Comparison of ENCODE assay signal across 27 cellular contexts in the genomic region with DNA sequence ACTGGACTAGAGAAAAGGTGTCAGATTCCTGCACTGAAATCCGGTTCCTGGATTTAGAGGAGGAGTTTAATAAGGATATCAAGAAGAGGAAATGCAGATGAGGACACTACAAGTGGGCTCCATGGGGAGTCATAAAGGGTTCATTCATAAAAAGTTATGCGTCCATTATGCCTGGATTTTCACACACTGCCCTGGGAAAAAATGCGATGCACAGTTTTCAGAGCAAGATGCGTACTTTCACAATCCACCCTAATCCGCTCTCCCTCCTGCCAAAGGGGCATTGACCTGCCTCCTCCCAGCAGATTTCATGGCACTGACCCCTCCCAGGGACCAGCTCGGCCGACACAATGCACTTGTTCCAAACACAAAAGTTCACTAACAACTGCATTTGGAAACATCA. TPM values are rescaled to one million over a fixed set of nuclear protein-coding genes. Genes with fewer than 3 reads are reported as not detected.
A peak's percentile ranks its signal among the peaks of the same experiment; 100 is the strongest.
DNase-seq lines count a peak whose midpoint lies in the region; ATAC-seq and TF ChIP-seq lines count a peak whose summit lies in the region.
"Had no signal": no experiment of that assay in that cellular context is flagged by ENCODE, and none has a peak within 500 bp of the region (broad histone marks: within the 10 kb centered on the region; RNA-seq: fewer than 3 reads in every experiment).

No MANE protein-coding gene starts in this region.

- no peaks in the 10 kb centered on the region for H3K9me3 ChIP-seq in right lobe of liver
- H3K9me3 ChIP-seq: transverse colon had no signal

- H3K4me1 ChIP-seq in right lobe of liver, result no peaks in the 10 kb centered on the region

- no peaks in the 10 kb centered on the region for H3K27me3 ChIP-seq in right lobe of liver

- no peak for TF ChIP-seq CTCF in right lobe of liver (IDR thresholded peaks at IDR 0.05)

- TF ChIP-seq POLR2A in right lobe of liver (IDR thresholded peaks at IDR 0.05), result no peak

- H3K4me3 ChIP-seq in right lobe of liver, result no peak overlapping the region
- H3K4me3 ChIP-seq: transverse colon had no signal

- DNase-seq in SK-MEL-5 (ENCODE audit: low read depth, low spot score) (peak; percentile 76), foreskin melanocyte (peak; percentile 80), right lobe of liver (peak; percentile 48 to 79 (median 75)), sciatic nerve (ENCODE audit: low spot score) (no peak), HEK293T (ENCODE audit: extremely low spot score) (no peak), NCI-H510A treated with DMSO at 0.1 percent for 48 hours (lab: John Stamatoyannopoulos, UW) (no peak), SHP77 (lab: John Stamatoyannopoulos, UW) (no peak), HuH-7 (ENCODE audit: low spot score) (no peak)
- DNase-seq: activated CD4-positive, alpha-beta memory T cell treated with anti-CD3 and anti-CD28 coated beads for 36 hours; activated CD8-positive, alpha-beta memory T cell treated with anti-CD3 and anti-CD28 coated beads, Interleukin-2, amount 50 U/mL, for 48 hours; activated naive CD8-positive, alpha-beta T cell treated with anti-CD3 and anti-CD28 coated beads, Interleukin-2, amount 10 ng/mL, durations not matched to agents 7 days and 5 days; EL; H9; mesenchymal stem cell; naive B cell; NCI-H1092 treated with DMSO at 0.1 percent for 48 hours; NCI-H187 treated with DMSO at 0.1 percent for 48 hours; NCI-H226; SHP77 treated with DMSO at 0.1 percent for 48 hours; transverse colon had no signal

- intact Hi-C loops in right lobe of liver (cut with DNase I), result no loop called here
- intact Hi-C loops in sciatic nerve (cut with DNase I), result no loop called here

- in situ Hi-C loops in SK-MEL-5 (cut with HindIII; ENCODE audit: low pct_unique_long_range_greater_than_20kb, low sequenced_read_pairs), result no loop called here

- CTCF ChIA-PET in HEK293T (lab: Yijun Ruan, JAX), result interaction anchor here (1.4 kb wide), 1 partner anchor 13 kb away, joined by 3 read pairs; no protein-coding TSS in a partner anchor

- POLR2A ChIA-PET in HEK293T (lab: Yijun Ruan, JAX), result no interaction called here

- ATAC-seq in right lobe of liver (peak; percentile 82 to 94 (median 92)), sciatic nerve (peak; percentile 24)
- ATAC-seq: activated T-helper 17 cell treated with anti-CD3 and anti-CD28 coated beads, Interleukin-2, amount 50 U/mL, for 72 hours had no signal

- H3K27ac ChIP-seq in right lobe of liver, result no peak overlapping the region
- H3K27ac ChIP-seq: transverse colon had no signal

- no peaks in the 10 kb centered on the region for H3K36me3 ChIP-seq in right lobe of liver
- H3K36me3 ChIP-seq: transverse colon had no signal

- WGBS in right lobe of liver (ENCODE audit: insufficient coverage, low coverage, low lambda C conversion rate, missing lambda C conversion rate), result 23% methylated on average over 7 of the region's 7 CpGs

TF ChIP-seq in HEK293T, 16 proteins besides CTCF, POLR2A, EP300 and RAD21:
- TF ChIP-seq, protein P1, sequence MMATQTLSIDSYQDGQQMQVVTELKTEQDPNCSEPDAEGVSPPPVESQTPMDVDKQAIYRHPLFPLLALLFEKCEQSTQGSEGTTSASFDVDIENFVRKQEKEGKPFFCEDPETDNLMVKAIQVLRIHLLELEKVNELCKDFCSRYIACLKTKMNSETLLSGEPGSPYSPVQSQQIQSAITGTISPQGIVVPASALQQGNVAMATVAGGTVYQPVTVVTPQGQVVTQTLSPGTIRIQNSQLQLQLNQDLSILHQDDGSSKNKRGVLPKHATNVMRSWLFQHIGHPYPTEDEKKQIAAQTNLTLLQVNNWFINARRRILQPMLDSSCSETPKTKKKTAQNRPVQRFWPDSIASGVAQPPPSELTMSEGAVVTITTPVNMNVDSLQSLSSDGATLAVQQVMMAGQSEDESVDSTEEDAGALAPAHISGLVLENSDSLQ (IDR thresholded peaks at IDR 0.05), result no peak
- TF ChIP-seq FOXK2 (IDR thresholded peaks at IDR 0.05) (no peak), LEF1 (IDR thresholded peaks at IDR 0.05; ENCODE audit: borderline replicate concordance) (no peak), NFRKB (IDR thresholded peaks at IDR 0.05) (no peak), L3MBTL2 (conservative IDR thresholded peaks at IDR 0.05) (no peak), CTBP1 (IDR thresholded peaks at IDR 0.05; ENCODE audit: borderline replicate concordance) (no peak), SP1 (IDR thresholded peaks at IDR 0.05) (no peak), FOXM1 (IDR thresholded peaks at IDR 0.05; ENCODE audit: borderline replicate concordance) (no peak), SUZ12 (IDR thresholded peaks at IDR 0.05) (no peak), FOXA1 (IDR thresholded peaks at IDR 0.05) (no peak), ZNF384 (IDR thresholded peaks at IDR 0.05) (no peak), TARDBP (IDR thresholded peaks at IDR 0.05) (no peak), ARNT (IDR thresholded peaks at IDR 0.05) (no peak), HDGF (IDR thresholded peaks at IDR 0.05; ENCODE audit: borderline replicate concordance) (no peak), ELF4 (IDR thresholded peaks at IDR 0.05) (no peak), BHLHE40 (IDR thresholded peaks at IDR 0.05; ENCODE audit: borderline replicate concordance) (no peak)

RNA-seq across cellular contexts. Expression of a gene that starts 42.2 kb away (rescaled TPM):
- not detected in 2 replicates for total RNA-seq in SK-MEL-5 (2014; rRNA removed; shearing (Covaris generic))
- not detected in 2 replicates for polyA plus RNA-seq in SK-MEL-5 (2015; cell fraction: cytosol; rRNA removed)
- polyA plus RNA-seq in SK-MEL-5 (2015; cell fraction: nucleus; rRNA removed), result not detected in 2 replicates
- total RNA-seq in right lobe of liver, result not detected
- total RNA-seq in sciatic nerve, result not detected
- total RNA-seq: activated CD4-positive, alpha-beta memory T cell treated with anti-CD3 and anti-CD28 coated beads for 36 hours; activated naive CD8-positive, alpha-beta T cell treated with anti-CD3 and anti-CD28 coated beads, Interleukin-2, amount 10 ng/mL, durations not matched to agents 7 days and 5 days; activated T-helper 17 cell treated with anti-CD3 and anti-CD28 coated beads, Interleukin-2, amount 50 U/mL, for 72 hours; epithelial cell of proximal tubule; fibroblast of villous mesenchyme; H9; LHCN-M2; OCI-LY7; osteoblast; transverse colon had no signal
- polyA plus RNA-seq: keratinocyte had no signal

Comparison
In these comparisons a context has a peak if more than half of its experiments do, and no peak if none do; other contexts are left out.
1. DNase-seq: peak in SK-MEL-5 (single experiment), foreskin melanocyte (single experiment) and right lobe of liver (3 of 3); none in sciatic nerve (single experiment), HEK293T (single experiment), NCI-H510A treated with DMSO at 0.1 percent for 48 hours (single experiment), SHP77 (0 of 2) and HuH-7 (single experiment).